Comparison of ENCODE assay signal across 8 cellular contexts in the genomic region with DNA sequence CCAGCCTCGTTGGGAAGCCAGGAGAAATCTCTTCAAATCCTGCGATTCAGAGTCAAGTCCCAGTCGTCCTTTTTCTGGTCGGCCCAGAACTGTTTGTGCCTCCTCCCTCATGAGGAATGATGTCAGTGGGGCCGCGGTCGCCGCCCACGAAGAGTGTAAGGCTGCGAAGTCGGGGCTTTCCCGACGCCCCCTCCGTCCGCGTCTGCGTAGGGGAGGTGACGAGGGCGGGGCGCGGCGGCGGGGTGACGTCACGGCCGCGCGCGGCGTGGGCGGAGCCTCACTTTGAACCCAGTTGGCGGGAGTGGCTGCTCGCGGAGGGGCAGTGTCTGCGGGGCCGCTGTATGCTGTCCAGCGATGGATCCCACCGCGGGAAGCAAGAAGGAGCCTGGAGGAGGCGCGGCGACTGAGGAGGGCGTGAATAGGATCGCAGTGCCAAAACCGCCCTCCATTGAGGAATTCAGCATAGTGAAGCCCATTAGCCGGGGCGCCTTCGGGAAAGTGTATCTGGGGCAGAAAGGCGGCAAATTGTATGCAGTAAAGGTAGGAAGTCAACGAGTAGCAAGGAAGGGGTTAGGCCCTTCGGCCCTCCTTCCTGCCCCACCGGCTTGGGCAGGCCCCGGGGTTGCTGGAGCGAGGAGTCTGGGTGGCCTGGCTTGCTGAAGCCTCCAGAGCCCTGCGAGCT. TPM values are rescaled to one million over a fixed set of nuclear protein-coding genes. Genes with fewer than 3 reads are reported as not detected.
DNase-seq lines count a peak whose midpoint lies in the region; ATAC-seq and TF ChIP-seq lines count a peak whose summit lies in the region.

Gene MASTL, plus strand, starts transcription at position 280 of the 682 bp plus-strand sequence. Its CDS starts 75 bp downstream, at position 355.

- no peak for TF ChIP-seq CTCF in AG04449 (IDR thresholded peaks at IDR 0.05; ENCODE audit: insufficient read depth, low read length, missing control alignments)

- H3K9me3 Mint-ChIP-seq in immature natural killer cell: no peaks in the 10 kb centered on the region

- CTCF ChIA-PET in AG04449 (lab: Yijun Ruan, JAX): interaction anchor here (1.6 to 2.0 kb wide), 2 partner anchors 15 to 205 kb away, joined by 3 to 6 read pairs; no protein-coding TSS in a partner anchor

- DNase-seq in AG04449 (ENCODE audit: low read depth, low spot score) (peak; percentile 74), NCI-H2196 (lab: John Stamatoyannopoulos, UW; ENCODE audit: unreplicated experiment) (peak; percentile 73), caudate nucleus (lab: John Stamatoyannopoulos, UW) (peak in 60 of 61 donors; percentile 32 to 94 (median 83)), immature natural killer cell (peak; percentile 95 to 96 (median 96)), smooth muscle cell of the brain vasculature (ENCODE audit: low read depth, low spot score) (peak; percentile 88)
- peak; percentile 83 to 88 (median 84) for DNase-seq in activated CD4-positive, CD25-positive, alpha-beta regulatory T cell (lab: John Stamatoyannopoulos, UW)

- H3K36me3 Mint-ChIP-seq in immature natural killer cell: peaks cover 1 to 10% (median 6%) of the 10 kb centered on the region in 3 donors

- H3K4me3 ChIP-seq in AG04449 (ENCODE audit: low read depth, low read length): peak within 1 kb of the TSS; percentile 94

- peak within 1 kb of the TSS; percentile 99 for H3K27ac ChIP-seq in caudate nucleus (ENCODE audit: low read depth, low read length)

- POLR2A ChIA-PET in AG04449 (lab: Yijun Ruan, JAX): interaction anchor here (1.6 kb wide), 1 partner anchor 87 kb away, joined by 6 read pairs; no protein-coding TSS in a partner anchor

- peaks cover 50 to 65% of the 10 kb centered on the region in 2 donors for H3K4me1 Mint-ChIP-seq in immature natural killer cell

- peak; percentile 74 for ATAC-seq in GM18861 (IDR thresholded peaks at IDR 0.05; ENCODE audit: unreplicated experiment)
- peak; percentile 85 for ATAC-seq in HG03095 (IDR thresholded peaks at IDR 0.05; ENCODE audit: unreplicated experiment)

- peaks cover 15 to 23% (median 20%) of the 10 kb centered on the region in 3 donors for H3K27me3 Mint-ChIP-seq in immature natural killer cell (ENCODE audit: low read depth in 3 of 3)

- peak within 1 kb of the TSS; percentile 95 to 100 (median 99) for H3K4me3 Mint-ChIP-seq in immature natural killer cell

- peak within 1 kb of the TSS; percentile 100 for H3K27ac Mint-ChIP-seq in immature natural killer cell

RNA-seq across cellular contexts. Expression of gene MASTL, which starts in this region (rescaled TPM):
- 1 to 10 TPM in 2 of 3 donors, not detected in 1; 1.5 to 3.5 TPM for polyA plus RNA-seq in immature natural killer cell

Comparison
In these comparisons a context has a peak if more than half of its experiments do, and no peak if none do; other contexts are left out.
1. Peak in every context shown above with its lines: DNase-seq, ATAC-seq, H3K4me3 ChIP-seq and H3K27ac ChIP-seq.